ENCODE assay signal across 8 cellular contexts in genomic region chr13:97433727-97434416, GRCh38.
DNase-seq lines count a peak whose midpoint lies in the region; TF ChIP-seq lines count a peak whose summit lies in the region.

RAP2A (plus strand) TSS chr13:97434169; CDS start chr13:97434471, 302 bp downstream.

- peak within 1 kb of the TSS; percentile 84 for H3K4me3 ChIP-seq in HFF-Myc (replicated peaks; ENCODE audit: low read depth, low read length)
- H3K4me3 ChIP-seq in SK-N-MC, result peak within 1 kb of the TSS; percentile 84

- H3K9ac ChIP-seq in SK-N-MC (ENCODE audit: insufficient read length), result peak within 1 kb of the TSS; percentile 79

- no peak for TF ChIP-seq CTCF in HFF-Myc (IDR thresholded peaks at IDR 0.05; ENCODE audit: low read depth, low read length, missing control alignments)

- H3K4me1 Mint-ChIP-seq in activated naive CD4-positive, alpha-beta T cell treated with anti-CD3 and anti-CD28 coated beads, Interleukin-2, amount 10 ng/mL, durations not matched to agents 7 days and 5 days, result peaks cover 39% of the 10 kb centered on the region

- H3K4me3 Mint-ChIP-seq in activated naive CD4-positive, alpha-beta T cell treated with anti-CD3 and anti-CD28 coated beads, Interleukin-2, amount 10 ng/mL, durations not matched to agents 7 days and 5 days, result peak within 1 kb of the TSS; percentile 98

- CTCF ChIA-PET in activated naive CD4-positive, alpha-beta T cell treated with anti-CD3 and anti-CD28 coated beads, Interleukin-2, amount 10 ng/mL, durations not matched to agents 7 days and 5 days (lab: Charles Lee), result interaction anchor here (0.7 to 1.4 kb wide), 3 partner anchors 14 to 65 kb away, joined by 3 to 4 read pairs (median 3); no protein-coding TSS in a partner anchor

- peak; percentile 80 for DNase-seq in GF-D8 (lab: John Stamatoyannopoulos, UW)
- peak; percentile 67 for DNase-seq in HFF-Myc (ENCODE audit: extremely low read depth, low read depth)
- DNase-seq in NAMALWA (ENCODE audit: low spot score), result peak; percentile 96
- peak; percentile 71 for DNase-seq in SK-N-MC (ENCODE audit: low read depth, low spot score)
- peak; percentile 92 for DNase-seq in activated naive CD4-positive, alpha-beta T cell treated with anti-CD3 and anti-CD28 coated beads, Interleukin-2, amount 10 ng/mL, durations not matched to agents 7 days and 5 days
- peak; percentile 81 for DNase-seq in germinal center (ENCODE audit: low spot score)
- DNase-seq in nucleus accumbens (lab: John Stamatoyannopoulos, UW), result peak in 55 of 56 donors; percentile 64 to 95 (median 86)
- peak; percentile 88 for DNase-seq in superior temporal gyrus (ENCODE audit: extremely low spot score)

- H3K9me3 ChIP-seq in SK-N-MC (ENCODE audit: low read depth, low read length), result no peaks in the 10 kb centered on the region

- peak within 1 kb of the TSS; percentile 100 for H3K27ac Mint-ChIP-seq in activated naive CD4-positive, alpha-beta T cell treated with anti-CD3 and anti-CD28 coated beads, Interleukin-2, amount 10 ng/mL, durations not matched to agents 7 days and 5 days

- H3K27ac ChIP-seq in SK-N-MC, result peak within 1 kb of the TSS; percentile 77

- H3K9me3 Mint-ChIP-seq in activated naive CD4-positive, alpha-beta T cell treated with anti-CD3 and anti-CD28 coated beads, Interleukin-2, amount 10 ng/mL, durations not matched to agents 7 days and 5 days, result no peaks in the 10 kb centered on the region

- H3K36me3 ChIP-seq in SK-N-MC (ENCODE audit: insufficient read depth, low read length), result no peaks in the 10 kb centered on the region

- peaks cover 11% of the 10 kb centered on the region for H3K36me3 Mint-ChIP-seq in activated naive CD4-positive, alpha-beta T cell treated with anti-CD3 and anti-CD28 coated beads, Interleukin-2, amount 10 ng/mL, durations not matched to agents 7 days and 5 days

- no peaks in the 10 kb centered on the region for H3K27me3 Mint-ChIP-seq in activated naive CD4-positive, alpha-beta T cell treated with anti-CD3 and anti-CD28 coated beads, Interleukin-2, amount 10 ng/mL, durations not matched to agents 7 days and 5 days

Comparison
In these comparisons a context has a peak if more than half of its experiments do, and no peak if none do; other contexts are left out.
1. Peak in every context shown above with its lines: DNase-seq, H3K4me3 ChIP-seq and H3K27ac ChIP-seq.